ENCODE assay signal across 1 cellular context in the genomic region with DNA sequence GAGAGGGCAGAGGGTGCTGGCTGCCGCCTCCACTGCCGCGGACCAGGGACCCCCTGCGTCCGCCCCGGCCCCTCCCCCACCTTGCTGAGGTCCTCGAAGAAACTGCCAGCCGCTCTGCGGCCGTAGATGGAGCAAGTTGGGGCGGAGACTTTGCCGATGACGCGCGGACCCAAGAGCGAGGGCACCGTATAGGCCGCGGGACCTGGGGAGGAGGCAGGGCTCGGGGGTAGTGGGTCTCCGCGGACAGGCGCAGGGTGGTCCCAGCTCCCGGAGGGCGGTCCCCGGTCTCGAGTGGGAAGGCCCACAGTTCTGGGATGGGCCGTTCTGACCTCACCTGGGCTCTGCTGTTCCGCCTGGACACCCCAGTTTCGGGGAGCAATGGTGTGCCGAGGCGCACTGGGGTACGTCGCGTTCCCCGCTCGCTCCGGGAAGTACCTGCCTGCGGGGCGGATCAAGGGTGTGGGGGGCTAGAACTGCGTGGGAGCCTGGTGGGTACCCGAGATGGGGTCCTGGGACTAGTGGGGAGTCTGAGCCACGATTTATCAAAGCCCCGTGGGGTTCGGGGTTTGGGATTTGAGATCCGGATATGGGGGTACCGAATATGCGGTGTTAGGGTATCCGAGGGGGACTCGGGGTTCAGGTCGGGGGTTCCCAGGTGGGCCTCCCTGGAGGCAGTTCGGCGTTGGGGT.
A peak's percentile ranks its signal among the peaks of the same experiment; 100 is the strongest.
TF ChIP-seq lines count a peak whose summit lies in the region.

No MANE protein-coding gene starts in this region.

TF ChIP-seq in HepG2, 621 proteins besides CTCF, POLR2A, EP300 and RAD21 (continued from another document and continues in another):
- TF ChIP-seq, protein P1, sequence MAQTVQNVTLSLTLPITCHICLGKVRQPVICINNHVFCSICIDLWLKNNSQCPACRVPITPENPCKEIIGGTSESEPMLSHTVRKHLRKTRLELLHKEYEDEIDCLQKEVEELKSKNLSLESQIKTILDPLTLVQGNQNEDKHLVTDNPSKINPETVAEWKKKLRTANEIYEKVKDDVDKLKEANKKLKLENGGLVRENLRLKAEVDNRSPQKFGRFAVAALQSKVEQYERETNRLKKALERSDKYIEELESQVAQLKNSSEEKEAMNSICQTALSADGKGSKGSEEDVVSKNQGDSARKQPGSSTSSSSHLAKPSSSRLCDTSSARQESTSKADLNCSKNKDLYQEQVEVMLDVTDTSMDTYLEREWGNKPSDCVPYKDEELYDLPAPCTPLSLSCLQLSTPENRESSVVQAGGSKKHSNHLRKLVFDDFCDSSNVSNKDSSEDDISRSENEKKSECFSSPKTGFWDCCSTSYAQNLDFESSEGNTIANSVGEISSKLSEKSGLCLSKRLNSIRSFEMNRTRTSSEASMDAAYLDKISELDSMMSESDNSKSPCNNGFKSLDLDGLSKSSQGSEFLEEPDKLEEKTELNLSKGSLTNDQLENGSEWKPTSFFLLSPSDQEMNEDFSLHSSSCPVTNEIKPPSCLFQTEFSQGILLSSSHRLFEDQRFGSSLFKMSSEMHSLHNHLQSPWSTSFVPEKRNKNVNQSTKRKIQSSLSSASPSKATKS (CRISPR knock-in tag; IDR thresholded peaks at IDR 0.05) = no peak
- no peak for TF ChIP-seq MTF1 (CRISPR knock-in tag; IDR thresholded peaks at IDR 0.05)
- TF ChIP-seq BATF2 (CRISPR knock-in tag; IDR thresholded peaks at IDR 0.05) = no peak
- TF ChIP-seq ARNT2 (CRISPR knock-in tag; IDR thresholded peaks at IDR 0.05; ENCODE audit: low read depth) = no peak
- TF ChIP-seq SCMH1 (CRISPR knock-in tag; IDR thresholded peaks at IDR 0.05; ENCODE audit: borderline replicate concordance) = no peak
- peak; percentile 15; the same call in 1 of the 2 replicates for TF ChIP-seq KDM2A (CRISPR knock-in tag; IDR thresholded peaks at IDR 0.05; ENCODE audit: borderline replicate concordance, low read depth)
- TF ChIP-seq RFXANK (CRISPR knock-in tag; IDR thresholded peaks at IDR 0.05) = no peak
- no peak for TF ChIP-seq ZSCAN22 (CRISPR knock-in tag; IDR thresholded peaks at IDR 0.05)
- TF ChIP-seq TCF12 (IDR thresholded peaks at IDR 0.05) = no peak
- TF ChIP-seq TCF12 (CRISPR knock-in tag; IDR thresholded peaks at IDR 0.05) = no peak
- no peak for TF ChIP-seq ZNF121 (CRISPR knock-in tag; IDR thresholded peaks at IDR 0.05)
- TF ChIP-seq ZHX2 (IDR thresholded peaks at IDR 0.05; ENCODE audit: low read depth) = no peak
- TF ChIP-seq ZHX2 (CRISPR knock-in tag; IDR thresholded peaks at IDR 0.05; ENCODE audit: borderline replicate concordance) = no peak
- TF ChIP-seq, protein P2, sequence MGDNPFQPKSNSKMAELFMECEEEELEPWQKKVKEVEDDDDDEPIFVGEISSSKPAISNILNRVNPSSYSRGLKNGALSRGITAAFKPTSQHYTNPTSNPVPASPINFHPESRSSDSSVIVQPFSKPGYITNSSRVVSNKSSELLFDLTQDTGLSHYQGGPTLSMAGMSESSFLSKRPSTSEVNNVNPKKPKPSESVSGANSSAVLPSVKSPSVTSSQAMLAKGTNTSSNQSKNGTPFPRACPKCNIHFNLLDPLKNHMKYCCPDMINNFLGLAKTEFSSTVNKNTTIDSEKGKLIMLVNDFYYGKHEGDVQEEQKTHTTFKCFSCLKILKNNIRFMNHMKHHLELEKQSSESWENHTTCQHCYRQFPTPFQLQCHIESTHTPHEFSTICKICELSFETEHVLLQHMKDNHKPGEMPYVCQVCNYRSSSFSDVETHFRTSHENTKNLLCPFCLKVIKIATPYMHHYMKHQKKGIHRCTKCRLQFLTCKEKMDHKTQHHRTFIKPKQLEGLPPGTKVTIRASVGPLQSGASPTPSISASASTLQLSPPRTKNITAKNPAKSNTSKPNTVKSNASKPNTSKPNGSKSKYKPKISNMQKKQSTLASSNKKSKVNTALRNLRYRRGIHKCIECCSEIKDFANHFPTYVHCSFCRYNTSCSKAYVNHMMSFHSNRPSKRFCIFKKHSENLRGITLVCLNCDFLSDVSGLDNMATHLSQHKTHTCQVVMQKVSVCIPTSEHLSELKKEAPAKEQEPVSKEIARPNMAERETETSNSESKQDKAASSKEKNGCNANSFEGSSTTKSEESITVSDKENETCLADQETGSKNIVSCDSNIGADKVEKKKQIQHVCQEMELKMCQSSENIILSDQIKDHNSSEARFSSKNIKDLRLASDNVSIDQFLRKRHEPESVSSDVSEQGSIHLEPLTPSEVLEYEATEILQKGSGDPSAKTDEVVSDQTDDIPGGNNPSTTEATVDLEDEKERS (CRISPR knock-in tag; IDR thresholded peaks at IDR 0.05) = no peak
- TF ChIP-seq ZNF790 (CRISPR knock-in tag; IDR thresholded peaks at IDR 0.05; ENCODE audit: borderline replicate concordance) = peak; percentile 83; the same call in 1 of the 2 replicates
- TF ChIP-seq GTF3A (CRISPR knock-in tag; conservative IDR thresholded peaks at IDR 0.05) = no peak
- TF ChIP-seq, protein P3, sequence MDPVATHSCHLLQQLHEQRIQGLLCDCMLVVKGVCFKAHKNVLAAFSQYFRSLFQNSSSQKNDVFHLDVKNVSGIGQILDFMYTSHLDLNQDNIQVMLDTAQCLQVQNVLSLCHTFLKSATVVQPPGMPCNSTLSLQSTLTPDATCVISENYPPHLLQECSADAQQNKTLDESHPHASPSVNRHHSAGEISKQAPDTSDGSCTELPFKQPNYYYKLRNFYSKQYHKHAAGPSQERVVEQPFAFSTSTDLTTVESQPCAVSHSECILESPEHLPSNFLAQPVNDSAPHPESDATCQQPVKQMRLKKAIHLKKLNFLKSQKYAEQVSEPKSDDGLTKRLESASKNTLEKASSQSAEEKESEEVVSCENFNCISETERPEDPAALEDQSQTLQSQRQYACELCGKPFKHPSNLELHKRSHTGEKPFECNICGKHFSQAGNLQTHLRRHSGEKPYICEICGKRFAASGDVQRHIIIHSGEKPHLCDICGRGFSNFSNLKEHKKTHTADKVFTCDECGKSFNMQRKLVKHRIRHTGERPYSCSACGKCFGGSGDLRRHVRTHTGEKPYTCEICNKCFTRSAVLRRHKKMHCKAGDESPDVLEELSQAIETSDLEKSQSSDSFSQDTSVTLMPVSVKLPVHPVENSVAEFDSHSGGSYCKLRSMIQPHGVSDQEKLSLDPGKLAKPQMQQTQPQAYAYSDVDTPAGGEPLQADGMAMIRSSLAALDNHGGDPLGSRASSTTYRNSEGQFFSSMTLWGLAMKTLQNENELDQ (CRISPR knock-in tag; IDR thresholded peaks at IDR 0.05; ENCODE audit: borderline replicate concordance) = no peak
- no peak for TF ChIP-seq HOXA5 (CRISPR knock-in tag; IDR thresholded peaks at IDR 0.05)
- no peak for TF ChIP-seq ZFY (CRISPR knock-in tag; IDR thresholded peaks at IDR 0.05)
- no peak for TF ChIP-seq MXD3 (CRISPR knock-in tag; IDR thresholded peaks at IDR 0.05)
- peak; percentile 53; the same call in 1 of the 2 replicates for TF ChIP-seq ZBTB34 (CRISPR knock-in tag; IDR thresholded peaks at IDR 0.05)
- 0 out of 2 replicates have a peak, but pooled peaks have one; percentile 16 for TF ChIP-seq CHD2 (IDR thresholded peaks at IDR 0.05; ENCODE audit: low read depth, low read length)
- no peak for TF ChIP-seq ZNF619 (CRISPR knock-in tag; IDR thresholded peaks at IDR 0.05)
- no peak for TF ChIP-seq FIP1L1 (IDR thresholded peaks at IDR 0.05; ENCODE audit: borderline replicate concordance, insufficient read depth, low read depth, low read length)
- TF ChIP-seq HOXA7 (CRISPR knock-in tag; IDR thresholded peaks at IDR 0.05) = 0 out of 2 replicates have a peak, but pooled peaks have one; percentile 1
- TF ChIP-seq, protein P4, sequence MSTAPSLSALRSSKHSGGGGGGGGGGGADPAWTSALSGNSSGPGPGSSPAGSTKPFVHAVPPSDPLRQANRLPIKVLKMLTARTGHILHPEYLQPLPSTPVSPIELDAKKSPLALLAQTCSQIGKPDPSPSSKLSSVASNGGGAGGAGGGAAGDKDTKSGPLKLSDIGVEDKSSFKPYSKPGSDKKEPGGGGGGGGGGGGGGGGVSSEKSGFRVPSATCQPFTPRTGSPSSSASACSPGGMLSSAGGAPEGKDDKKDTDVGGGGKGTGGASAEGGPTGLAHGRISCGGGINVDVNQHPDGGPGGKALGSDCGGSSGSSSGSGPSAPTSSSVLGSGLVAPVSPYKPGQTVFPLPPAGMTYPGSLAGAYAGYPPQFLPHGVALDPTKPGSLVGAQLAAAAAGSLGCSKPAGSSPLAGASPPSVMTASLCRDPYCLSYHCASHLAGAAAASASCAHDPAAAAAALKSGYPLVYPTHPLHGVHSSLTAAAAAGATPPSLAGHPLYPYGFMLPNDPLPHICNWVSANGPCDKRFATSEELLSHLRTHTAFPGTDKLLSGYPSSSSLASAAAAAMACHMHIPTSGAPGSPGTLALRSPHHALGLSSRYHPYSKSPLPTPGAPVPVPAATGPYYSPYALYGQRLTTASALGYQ (CRISPR knock-in tag; IDR thresholded peaks at IDR 0.05) = no peak
- no peak for TF ChIP-seq PHF8 (CRISPR knock-in tag; IDR thresholded peaks at IDR 0.05)
- TF ChIP-seq CREB1 (IDR thresholded peaks at IDR 0.05) = peak; percentile 45; the same call in 1 of the 2 replicates
- TF ChIP-seq CREB1 (CRISPR knock-in tag; IDR thresholded peaks at IDR 0.05) = no peak
- no peak for TF ChIP-seq ZNF878 (CRISPR knock-in tag; IDR thresholded peaks at IDR 0.05)
- no peak for TF ChIP-seq CEBPB (IDR thresholded peaks at IDR 0.05; ENCODE audit: borderline replicate concordance, low read depth, low read length)
- TF ChIP-seq SMAD9 (CRISPR knock-in tag; IDR thresholded peaks at IDR 0.05) = no peak
- TF ChIP-seq ZXDC (CRISPR knock-in tag; IDR thresholded peaks at IDR 0.05) = no peak
- no peak for TF ChIP-seq ZFYVE20 (CRISPR knock-in tag; IDR thresholded peaks at IDR 0.05; ENCODE audit: borderline replicate concordance, low read depth)
- no peak for TF ChIP-seq LCORL (IDR thresholded peaks at IDR 0.05)
- no peak for TF ChIP-seq LCORL (CRISPR knock-in tag; IDR thresholded peaks at IDR 0.05)
